In the genomic region with DNA sequence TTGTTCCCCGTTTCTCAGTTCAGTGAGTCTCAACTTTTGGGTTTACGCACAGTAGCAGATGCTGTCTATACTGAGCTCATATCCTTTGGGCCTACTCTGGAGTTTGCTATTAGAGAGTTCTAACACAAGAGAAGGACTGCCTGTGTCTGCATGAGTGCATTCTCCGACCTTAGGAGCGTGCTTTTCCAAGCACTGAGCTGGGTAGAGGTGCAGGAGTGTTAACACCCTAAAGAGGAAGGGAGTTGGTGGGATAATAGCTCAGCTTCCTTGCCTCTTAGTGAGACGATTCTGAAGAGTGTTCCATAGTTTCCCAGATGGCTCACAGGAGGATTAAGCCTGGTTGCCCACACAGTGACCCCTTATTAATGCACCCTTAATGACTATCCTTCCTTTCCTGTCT, we compare ENCODE assay signal across 28 cellular contexts.
"Had no signal": no experiment of that assay in that cellular context is flagged by ENCODE, and none has a peak within 500 bp of the region (broad histone marks: within the 10 kb centered on the region; RNA-seq: fewer than 3 reads in every experiment).

No MANE protein-coding gene starts in this region.

- H3K36me3 Mint-ChIP-seq: activated naive CD8-positive, alpha-beta T cell; T-cell had no signal

- H3K27ac Mint-ChIP-seq: activated naive CD8-positive, alpha-beta T cell; activated T-cell treated with anti-CD3 and anti-CD28 coated beads, Interleukin-2, amount 50 U/mL, for 24 hours; activated T-helper 2 cell treated with anti-CD3 and anti-CD28 coated beads, Interferon-gamma antibody, Interleukin-2, Interleukin-4, amounts not matched to agents 10 μg/mL and 5 μg/mL and 100 μg/mL, durations not matched to agents 14 hours and 24 hours and 36 hours; nephron progenitor cell; T-cell; T-helper 2 cell treated with Interferon-gamma antibody and Interleukin-4, amounts not matched to agents 5 μg/mL and 100 μg/mL, for 36 hours had no signal

- H3K36me3 ChIP-seq: adrenal gland, ascending aorta, brain microvascular endothelial cell, gastrocnemius medialis, sigmoid colon, thoracic aorta, upper lobe of left lung had no signal

- H3K4me1 Mint-ChIP-seq: nephron progenitor cell had no signal

- H3K27ac ChIP-seq: adrenal gland, ascending aorta, brain microvascular endothelial cell, gastrocnemius medialis, sigmoid colon, thoracic aorta, upper lobe of left lung, VCaP had no signal

- ATAC-seq: esophagus mucosa, gastrocnemius medialis, T-cell had no signal

- H3K4me3 ChIP-seq: adrenal gland, ascending aorta, gastrocnemius medialis, sigmoid colon, thoracic aorta, upper lobe of left lung had no signal

- H3K9me3 Mint-ChIP-seq: activated T-cell treated with anti-CD3 and anti-CD28 coated beads, Interleukin-2, amount 50 U/mL, for 24 hours; activated T-helper 2 cell treated with anti-CD3 and anti-CD28 coated beads, Interferon-gamma antibody, Interleukin-2, Interleukin-4, amounts not matched to agents 10 μg/mL and 5 μg/mL and 100 μg/mL, durations not matched to agents 14 hours and 24 hours and 36 hours; nephron progenitor cell; T-cell; T-helper 2 cell treated with Interferon-gamma antibody and Interleukin-4, amounts not matched to agents 5 μg/mL and 100 μg/mL, for 36 hours had no signal

- H3K4me1 ChIP-seq: ascending aorta, gastrocnemius medialis, sigmoid colon had no signal

- H3K4me3 Mint-ChIP-seq: activated naive CD8-positive, alpha-beta T cell; activated T-cell treated with anti-CD3 and anti-CD28 coated beads, Interleukin-2, amount 50 U/mL, for 24 hours; nephron progenitor cell; T-cell; T-helper 2 cell treated with Interferon-gamma antibody and Interleukin-4, amounts not matched to agents 5 μg/mL and 100 μg/mL, for 36 hours had no signal

- H3K27me3 Mint-ChIP-seq: activated naive CD8-positive, alpha-beta T cell; activated T-cell treated with anti-CD3 and anti-CD28 coated beads, Interleukin-2, amount 50 U/mL, for 24 hours; T-cell had no signal

- DNase-seq: activated CD4-positive, alpha-beta T cell treated with anti-CD3 and anti-CD28 coated beads, Interleukin-2, amount 50 U/mL, for 4 hours; activated CD8-positive, alpha-beta memory T cell treated with anti-CD3 and anti-CD28 coated beads for 24 hours; activated CD8-positive, alpha-beta memory T cell treated with anti-CD3 and anti-CD28 coated beads, Interleukin-2, amount 50 U/mL, for 4 hours; activated naive CD4-positive, alpha-beta T cell; activated T-cell treated with anti-CD3 and anti-CD28 coated beads, Interleukin-2, amount 50 U/mL, for 24 hours; adrenal gland; brain microvascular endothelial cell; central memory CD4-positive, alpha-beta T cell; effector memory CD4-positive, alpha-beta T cell; gastrocnemius medialis; head of caudate nucleus; left cardiac atrium; nephron progenitor cell; occipital lobe; retina; sigmoid colon; stimulated activated CD4-positive, alpha-beta T cell treated with anti-CD3 and anti-CD28 coated beads, Interleukin-4, amount 100 ng/mL, for 1 hour; stimulated activated naive CD4-positive, alpha-beta T cell treated with Interleukin-2 at 50 U/mL for 16 hours; T-cell; upper lobe of left lung had no signal

- H3K27me3 ChIP-seq: adrenal gland, ascending aorta, brain microvascular endothelial cell, gastrocnemius medialis, sigmoid colon, upper lobe of left lung had no signal

- FAIRE-seq: islet of Langerhans had no signal

- H3K9me3 ChIP-seq: adrenal gland, ascending aorta, gastrocnemius medialis, sigmoid colon, thoracic aorta, upper lobe of left lung had no signal
